Comparison of ENCODE assay signal across 9 cellular contexts in genomic region chr14:76812093-76812421, GRCh38. TPM values are rescaled to one million over a fixed set of nuclear protein-coding genes. Genes with fewer than 3 reads are reported as not detected.
DNase-seq lines count a peak whose midpoint lies in the region; ATAC-seq, FAIRE-seq and TF ChIP-seq lines count a peak whose summit lies in the region.
"Had no signal": no experiment of that assay in that cellular context is flagged by ENCODE, and none has a peak within 500 bp of the region (broad histone marks: within the 10 kb centered on the region; RNA-seq: fewer than 3 reads in every experiment).

No MANE protein-coding gene starts in this region.

- no peaks in the 10 kb centered on the region for H3K9me3 Mint-ChIP-seq in endodermal cell
- no peaks in the 10 kb centered on the region for H3K9me3 Mint-ChIP-seq in naive thymus-derived CD8-positive, alpha-beta T cell

- no peak overlapping the region for H3K27ac ChIP-seq in endodermal cell (ENCODE audit: low read depth, low read length)

- H3K27me3 ChIP-seq in GM06990 (replicated peaks; ENCODE audit: control insufficient read depth, insufficient read depth, low read length), result no peaks in the 10 kb centered on the region
- H3K27me3 ChIP-seq in endodermal cell (ENCODE audit: control insufficient read depth, insufficient read depth, low read length, poor library complexity, severe bottlenecking), result peaks cover 8% of the 10 kb centered on the region

- peak overlapping the region; percentile 76 for H3K9ac ChIP-seq in endodermal cell (ENCODE audit: extremely low read depth, low read length, poor library complexity, severe bottlenecking)

- no peaks in the 10 kb centered on the region for H3K4me1 ChIP-seq in endodermal cell (ENCODE audit: control insufficient read depth, insufficient read depth, low read length)

- H3K9me3 ChIP-seq in endodermal cell (ENCODE audit: control insufficient read depth, low read length), result no peaks in the 10 kb centered on the region

- H3K4me3 ChIP-seq in GM06990 (replicated peaks; ENCODE audit: low read depth, low read length), result peak overlapping the region; percentile 85
- peak overlapping the region; percentile 90 for H3K4me3 ChIP-seq in endodermal cell (ENCODE audit: low read length)

- H3K27me3 Mint-ChIP-seq in endodermal cell (ENCODE audit: insufficient read depth), result no peaks in the 10 kb centered on the region
- H3K27me3 Mint-ChIP-seq in naive thymus-derived CD8-positive, alpha-beta T cell, result no peaks in the 10 kb centered on the region

- H3K27ac Mint-ChIP-seq in endodermal cell, result peak overlapping the region; percentile 89
- peak overlapping the region; percentile 80 to 98 (median 92) for H3K27ac Mint-ChIP-seq in naive thymus-derived CD8-positive, alpha-beta T cell

- peak in 1 of 2 donors; percentile 6 for ATAC-seq in naive thymus-derived CD8-positive, alpha-beta T cell
- ATAC-seq in GM21390 (IDR thresholded peaks at IDR 0.05; ENCODE audit: unreplicated experiment), result no peak

- H3K4me1 Mint-ChIP-seq in endodermal cell, result peaks cover 17% of the 10 kb centered on the region
- peaks cover 22 to 52% (median 34%) of the 10 kb centered on the region in 4 donors for H3K4me1 Mint-ChIP-seq in naive thymus-derived CD8-positive, alpha-beta T cell

- no peak for FAIRE-seq in H54 (lab: Jason Lieb, UNC)

- DNase-seq in GM06990 (ENCODE audit: extremely low read depth, insufficient read length) (no peak), HEK293T (ENCODE audit: extremely low spot score) (peak; percentile 20), RKO (ENCODE audit: low spot score) (peak; percentile 8), endodermal cell (no peak), H54 (ENCODE audit: insufficient read length, low spot score) (no peak), putamen (ENCODE audit: low spot score) (no peak)
- DNase-seq in naive thymus-derived CD8-positive, alpha-beta T cell, result peak in 3 of 10 donors; percentile 5 to 23 (median 8)

- no peak for TF ChIP-seq POLR2A in H54 (IDR thresholded peaks at IDR 0.05; ENCODE audit: low read depth, low read length)

- whole genome bisulfite sequencing in endodermal cell (ENCODE audit: insufficient coverage in 1 of 2, insufficient read length in 1 of 2), 2 experiments, result 0 to 1% methylated on average over 2 to 20 of the region's 20 CpGs

- H3K36me3 Mint-ChIP-seq in endodermal cell (ENCODE audit: low read depth), result peaks cover 19% of the 10 kb centered on the region
- peaks cover 0 to 26% (median 16%) of the 10 kb centered on the region in 3 donors for H3K36me3 Mint-ChIP-seq in naive thymus-derived CD8-positive, alpha-beta T cell

- TF ChIP-seq CTCF in GM06990 (IDR thresholded peaks at IDR 0.05; ENCODE audit: insufficient read depth, low read length, poor library complexity, severe bottlenecking) (no peak), endodermal cell (conservative IDR thresholded peaks at IDR 0.05) (no peak)

- POLR2A ChIA-PET in HEK293T (lab: Yijun Ruan, JAX), result interaction anchor here (0.6 to 1.8 kb wide), 15 partner anchors 10 to 264 kb away, joined by 3 to 8 read pairs (median 4); partner anchors contain the start of gene LRRC74A
- POLR2A ChIA-PET in naive thymus-derived CD8-positive, alpha-beta T cell (lab: Charles Lee), result interaction anchor here (0.5 to 2.0 kb wide), 7 partner anchors 24 to 1933 kb away, joined by 3 to 7 read pairs (median 5); partner anchors contain the start of genes GSTZ1, POMT2 and VASH1

- H3K36me3 ChIP-seq in GM06990 (ENCODE audit: control insufficient read depth, insufficient read depth, low read length) (peaks cover 7% of the 10 kb centered on the region), endodermal cell (ENCODE audit: control insufficient read depth, insufficient read depth, low read length) (peaks cover 24% of the 10 kb centered on the region)

- peak overlapping the region; percentile 80 for H3K4me3 Mint-ChIP-seq in endodermal cell
- peak overlapping the region; percentile 86 to 97 (median 94) for H3K4me3 Mint-ChIP-seq in naive thymus-derived CD8-positive, alpha-beta T cell

- CTCF ChIA-PET in HEK293T (lab: Yijun Ruan, JAX), result no interaction called here

TF ChIP-seq in HEK293T, 16 proteins besides CTCF, POLR2A, EP300 and RAD21:
- TF ChIP-seq, protein P1, sequence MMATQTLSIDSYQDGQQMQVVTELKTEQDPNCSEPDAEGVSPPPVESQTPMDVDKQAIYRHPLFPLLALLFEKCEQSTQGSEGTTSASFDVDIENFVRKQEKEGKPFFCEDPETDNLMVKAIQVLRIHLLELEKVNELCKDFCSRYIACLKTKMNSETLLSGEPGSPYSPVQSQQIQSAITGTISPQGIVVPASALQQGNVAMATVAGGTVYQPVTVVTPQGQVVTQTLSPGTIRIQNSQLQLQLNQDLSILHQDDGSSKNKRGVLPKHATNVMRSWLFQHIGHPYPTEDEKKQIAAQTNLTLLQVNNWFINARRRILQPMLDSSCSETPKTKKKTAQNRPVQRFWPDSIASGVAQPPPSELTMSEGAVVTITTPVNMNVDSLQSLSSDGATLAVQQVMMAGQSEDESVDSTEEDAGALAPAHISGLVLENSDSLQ (IDR thresholded peaks at IDR 0.05), result no peak
- no peak for TF ChIP-seq BHLHE40 (IDR thresholded peaks at IDR 0.05; ENCODE audit: borderline replicate concordance)
- TF ChIP-seq FOXA1 (IDR thresholded peaks at IDR 0.05), result no peak
- TF ChIP-seq L3MBTL2 (conservative IDR thresholded peaks at IDR 0.05), result no peak
- TF ChIP-seq FOXK2 (IDR thresholded peaks at IDR 0.05), result no peak
- no peak for TF ChIP-seq SP1 (IDR thresholded peaks at IDR 0.05)
- TF ChIP-seq ARNT (IDR thresholded peaks at IDR 0.05), result no peak
- no peak for TF ChIP-seq ELF4 (IDR thresholded peaks at IDR 0.05)
- TF ChIP-seq FOXM1 (IDR thresholded peaks at IDR 0.05; ENCODE audit: borderline replicate concordance), result no peak

RNA-seq across cellular contexts. Expression of gene ANGEL1, which starts 0.6 kb away (rescaled TPM):
- total RNA-seq in endodermal cell, result 10 to 100 TPM; 21.5 to 32.5 TPM
- 26.1 TPM for polyA plus RNA-seq in endodermal cell (2013, experiment 1 of 2)
- 22.1 TPM for polyA plus RNA-seq in endodermal cell (2013, experiment 2 of 2)
- total RNA-seq in naive thymus-derived CD8-positive, alpha-beta T cell, result 10 to 100 TPM; 30.7 to 32.2 TPM
- 10 to 100 TPM; 26.7 to 27.6 (median 27.5) TPM for polyA plus RNA-seq in naive thymus-derived CD8-positive, alpha-beta T cell

RNA-seq across cellular contexts. Expression of gene LRRC74A, which starts 14.2 kb away (rescaled TPM):
- not detected for total RNA-seq in endodermal cell
- not detected for polyA plus RNA-seq in endodermal cell (2013, experiment 1 of 2)
- not detected for polyA plus RNA-seq in endodermal cell (2013, experiment 2 of 2)
- not detected for total RNA-seq in naive thymus-derived CD8-positive, alpha-beta T cell
- polyA plus RNA-seq in naive thymus-derived CD8-positive, alpha-beta T cell, result under 1 TPM in 1 of 3 donors, not detected in 2; 0.56 TPM
- total RNA-seq: T-helper 2 cell treated with Interferon-gamma antibody and Interleukin-4, amounts not matched to agents 100 ng/mL and 5 ng/mL, for 36 hours had no signal

RNA-seq across cellular contexts. Expression of gene VASH1, which starts 50.8 kb away (rescaled TPM):
- total RNA-seq in endodermal cell, result 10 to 100 TPM; 10.3 to 19.8 TPM
- polyA plus RNA-seq in endodermal cell (2013, experiment 1 of 2), result 39.3 TPM
- polyA plus RNA-seq in endodermal cell (2013, experiment 2 of 2), result 42.6 TPM
- total RNA-seq in naive thymus-derived CD8-positive, alpha-beta T cell, result 1 to 10 TPM; 3.6 to 4.8 TPM
- polyA plus RNA-seq in naive thymus-derived CD8-positive, alpha-beta T cell, result 1 to 10 TPM in 1 of 3 donors, under 1 TPM in 2; 0.22 to 1.3 (median 0.35) TPM

Comparison
In these comparisons a context has a peak if more than half of its experiments do, and no peak if none do; other contexts are left out.
1. DNase-seq: peak in HEK293T (single experiment) and RKO (single experiment); none in GM06990 (single experiment), endodermal cell (single experiment), H54 (single experiment) and putamen (single experiment).